ENCODE assay signal across 17 cellular contexts in genomic region chr5:157259699-157260098, GRCh38. TPM values are rescaled to one million over a fixed set of nuclear protein-coding genes. Genes with fewer than 3 reads are reported as not detected.
DNase-seq lines count a peak whose midpoint lies in the region; ATAC-seq and TF ChIP-seq lines count a peak whose summit lies in the region.
"Had no signal": no experiment of that assay in that cellular context is flagged by ENCODE, and none has a peak within 500 bp of the region (broad histone marks: within the 10 kb centered on the region; RNA-seq: fewer than 3 reads in every experiment).

No MANE protein-coding gene starts in this region.

- in situ Hi-C loops in mammary epithelial cell (cut with MboI; ENCODE audit: low sequenced_read_pairs in 2 of 2), result loop anchor here (10.0 kb wide), 2 partner anchors 55 to 215 kb away; no protein-coding TSS in a partner anchor

- no peak for ATAC-seq in CD8-positive, alpha-beta T cell
- ATAC-seq in T-cell (replicated peaks in 1 of 4), result no peak
- ATAC-seq in central memory CD8-positive, alpha-beta T cell (replicated peaks; ENCODE audit: extremely low read depth, poor library complexity, severe bottlenecking), result no peak

- no peaks in the 10 kb centered on the region for H3K9me3 Mint-ChIP-seq in activated naive CD4-positive, alpha-beta T cell treated with anti-CD3 and anti-CD28 coated beads for 36 hours
- H3K9me3 Mint-ChIP-seq in CD8-positive, alpha-beta T cell, result no peaks in the 10 kb centered on the region
- H3K9me3 Mint-ChIP-seq in T-cell, result no peaks in the 10 kb centered on the region
- H3K9me3 Mint-ChIP-seq in central memory CD8-positive, alpha-beta T cell, result no peaks in the 10 kb centered on the region

- no peaks in the 10 kb centered on the region for H3K27me3 Mint-ChIP-seq in activated naive CD4-positive, alpha-beta T cell treated with anti-CD3 and anti-CD28 coated beads for 36 hours (ENCODE audit: low read depth)
- H3K27me3 Mint-ChIP-seq in CD8-positive, alpha-beta T cell (ENCODE audit: low read depth), result no peaks in the 10 kb centered on the region
- H3K27me3 Mint-ChIP-seq in T-cell, result no peaks in the 10 kb centered on the region
- H3K27me3 Mint-ChIP-seq in central memory CD8-positive, alpha-beta T cell, result no peaks in the 10 kb centered on the region

- H2AFZ ChIP-seq in mammary epithelial cell (ENCODE audit: low read depth, low read length), result no peak overlapping the region

- H3K27ac Mint-ChIP-seq in activated naive CD4-positive, alpha-beta T cell treated with anti-CD3 and anti-CD28 coated beads for 36 hours, result no peak overlapping the region
- peak overlapping the region; percentile 38 for H3K27ac Mint-ChIP-seq in CD8-positive, alpha-beta T cell
- peak overlapping the region; percentile 62 to 72 for H3K27ac Mint-ChIP-seq in T-cell
- H3K27ac Mint-ChIP-seq in central memory CD8-positive, alpha-beta T cell (ENCODE audit: low read depth), result peak overlapping the region; percentile 56

- POLR2A ChIA-PET in CD8-positive, alpha-beta T cell (lab: Charles Lee), result interaction anchor here (0.5 to 2.0 kb wide), 2 partner anchors 12 to 34 kb away, joined by 3 to 7 read pairs; no protein-coding TSS in a partner anchor
- POLR2A ChIA-PET in T-cell (lab: Charles Lee), result interaction anchor here in 1 of 2 donors (0.9 kb wide), 1 partner anchor 38 kb away, joined by 3 read pairs; no protein-coding TSS in a partner anchor

- WGBS in mammary epithelial cell (ENCODE audit: low coverage, missing lambda C conversion rate), result 63% methylated on average over 4 of the region's 4 CpGs

- H3K4me3 Mint-ChIP-seq in activated naive CD4-positive, alpha-beta T cell treated with anti-CD3 and anti-CD28 coated beads for 36 hours, result no peak overlapping the region
- H3K4me3 Mint-ChIP-seq in CD8-positive, alpha-beta T cell, result no peak overlapping the region
- H3K4me3 Mint-ChIP-seq in T-cell, result no peak overlapping the region
- no peak overlapping the region for H3K4me3 Mint-ChIP-seq in central memory CD8-positive, alpha-beta T cell

- H3K9ac ChIP-seq in mammary epithelial cell (ENCODE audit: insufficient read depth, low read length), result no peak overlapping the region

- no TSS peak for BruUV-seq in mammary epithelial cell (replicated peaks; lab: Mats Ljungman, UMichigan)

- peaks cover 78% of the 10 kb centered on the region for H3K4me1 ChIP-seq in CD8-positive, alpha-beta T cell (ENCODE audit: insufficient read depth, low read length)
- H3K4me1 ChIP-seq in mammary epithelial cell (ENCODE audit: insufficient read depth, low read length), result no peaks in the 10 kb centered on the region

- H3K27me3 ChIP-seq in CD8-positive, alpha-beta T cell (ENCODE audit: insufficient read depth, low read length), result no peaks in the 10 kb centered on the region
- peaks cover 3% of the 10 kb centered on the region for H3K27me3 ChIP-seq in mammary epithelial cell (ENCODE audit: insufficient read depth, low read length)

- H3K4me2 ChIP-seq in mammary epithelial cell (ENCODE audit: insufficient read depth, low read depth, low read length), result no peak overlapping the region

- H3K27ac ChIP-seq in CD8-positive, alpha-beta T cell (ENCODE audit: low read depth, low read length), result no peak overlapping the region
- no peak overlapping the region for H3K27ac ChIP-seq in mammary epithelial cell (ENCODE audit: insufficient read depth, low read depth, low read length)

- H3K4me1 Mint-ChIP-seq in activated naive CD4-positive, alpha-beta T cell treated with anti-CD3 and anti-CD28 coated beads for 36 hours (ENCODE audit: low read depth), result peaks cover 79% of the 10 kb centered on the region
- H3K4me1 Mint-ChIP-seq in CD8-positive, alpha-beta T cell (ENCODE audit: low read depth), result peaks cover 82% of the 10 kb centered on the region
- H3K4me1 Mint-ChIP-seq in T-cell, result peaks cover 78 to 87% (median 82%) of the 10 kb centered on the region in 3 donors
- peaks cover 72% of the 10 kb centered on the region for H3K4me1 Mint-ChIP-seq in central memory CD8-positive, alpha-beta T cell

- H3K9me3 ChIP-seq in CD8-positive, alpha-beta T cell (ENCODE audit: low read length), result no peaks in the 10 kb centered on the region
- no peaks in the 10 kb centered on the region for H3K9me3 ChIP-seq in mammary epithelial cell (replicated peaks; ENCODE audit: insufficient read depth, low read length)
- H3K9me3 ChIP-seq: MG63 had no signal

- H3K36me3 ChIP-seq in CD8-positive, alpha-beta T cell (ENCODE audit: insufficient read depth, low read length), result peaks cover 10% of the 10 kb centered on the region
- no peaks in the 10 kb centered on the region for H3K36me3 ChIP-seq in mammary epithelial cell (ENCODE audit: insufficient read depth, low read length)
- H3K36me3 ChIP-seq: MG63 had no signal

- no peaks in the 10 kb centered on the region for H3K79me2 ChIP-seq in mammary epithelial cell (ENCODE audit: insufficient read depth, low read length)

- CTCF ChIA-PET in activated naive CD4-positive, alpha-beta T cell treated with anti-CD3 and anti-CD28 coated beads for 36 hours (lab: Charles Lee), result interaction anchor here (0.7 to 2.7 kb wide), 4 partner anchors 44 to 257 kb away, joined by 3 to 9 read pairs (median 7); no protein-coding TSS in a partner anchor
- CTCF ChIA-PET in CD8-positive, alpha-beta T cell (lab: Charles Lee), result interaction anchor here (0.6 to 2.3 kb wide), 4 partner anchors 8 to 111 kb away, joined by 3 to 14 read pairs (median 3); no protein-coding TSS in a partner anchor
- CTCF ChIA-PET in T-cell (lab: Charles Lee) (interaction anchor here in 1 of 2 donors (1.1 to 1.5 kb wide), 2 partner anchors 10 to 44 kb away, joined by 3 read pairs; no protein-coding TSS in a partner anchor), mammary epithelial cell (lab: Charles Lee; ENCODE audit: low non-redundant PET) (no interaction called here)

- no peaks in the 10 kb centered on the region for H4K20me1 ChIP-seq in mammary epithelial cell (ENCODE audit: insufficient read depth, low read length)

- intact Hi-C loops in activated naive CD4-positive, alpha-beta T cell treated with anti-CD3 and anti-CD28 coated beads for 36 hours (cut with micrococcal nuclease), result loop anchor here (10.0 kb wide), 1 partner anchor 205 kb away; the partner anchor contains the start of gene NIPAL4
- intact Hi-C loops in CD8-positive, alpha-beta T cell (cut with DNase I, micrococcal nuclease), result loop anchor here (10.0 kb wide), 1 partner anchor 475 kb away; the partner anchor contains the start of gene THG1L (in 2 of the 2)
- intact Hi-C loops in mammary epithelial cell (cut with micrococcal nuclease), result no loop called here

- H3K36me3 Mint-ChIP-seq in activated naive CD4-positive, alpha-beta T cell treated with anti-CD3 and anti-CD28 coated beads for 36 hours (ENCODE audit: low read depth), result peaks cover 20% of the 10 kb centered on the region
- H3K36me3 Mint-ChIP-seq in CD8-positive, alpha-beta T cell, result peaks cover 23% of the 10 kb centered on the region
- peaks cover 17% of the 10 kb centered on the region for H3K36me3 Mint-ChIP-seq in T-cell
- peaks cover 16% of the 10 kb centered on the region for H3K36me3 Mint-ChIP-seq in central memory CD8-positive, alpha-beta T cell (ENCODE audit: insufficient read depth)

- no peak for TF ChIP-seq CTCF in CD8-positive, alpha-beta T cell (IDR thresholded peaks at IDR 0.05)
- TF ChIP-seq CTCF in mammary epithelial cell (conservative IDR thresholded peaks at IDR 0.05 in 1 of 2, IDR thresholded peaks at IDR 0.05 in 1 of 2; ENCODE audit: extremely low read depth in 1 of 2, insufficient read depth in 1 of 2, low read depth in 1 of 2, low read length in 2 of 2), result no peak

- dilution Hi-C loops in mammary epithelial cell (cut with HindIII; ENCODE audit: low sequenced_read_pairs), result no loop called here

- peak; percentile 4 for DNase-seq in activated naive CD4-positive, alpha-beta T cell treated with anti-CD3 and anti-CD28 coated beads for 36 hours
- DNase-seq in activated naive CD4-positive, alpha-beta T cell treated with anti-CD3 and anti-CD28 coated beads, Interleukin-2, amount 50 U/mL, for 16 hours, result no peak
- DNase-seq in CD8-positive, alpha-beta T cell, result no peak
- DNase-seq in T-cell (no peak), GM19240 (ENCODE audit: insufficient read length, low spot score) (no peak), mammary epithelial cell (no peak)
- no peak for DNase-seq in central memory CD8-positive, alpha-beta T cell (ENCODE audit: low spot score in 2 of 2)
- DNase-seq: DMS79 treated with DMSO at 0.1 percent for 48 hours; HCEC 1CT; Karpas-422; MG63; NCI-H1092; NCI-H1694; NCI-H226; NCI-H526 treated with DMSO at 0.1 percent for 48 hours; NK-92 treated with Interleukin-12 subunit alpha and Interleukin-12 subunit beta, amount 100 ng/mL, for 24 hours; SHP77 had no signal

- H3K4me3 ChIP-seq in CD8-positive, alpha-beta T cell (ENCODE audit: low read depth, low read length), result no peak overlapping the region
- no peak overlapping the region for H3K4me3 ChIP-seq in mammary epithelial cell (replicated peaks in 1 of 3; ENCODE audit: insufficient read depth in 1 of 3, low read depth in 2 of 3, low read length in 3 of 3)
- H3K4me3 ChIP-seq: MG63 had no signal

RNA-seq across cellular contexts. Expression of gene CYFIP2, which starts 6.2 kb away (rescaled TPM):
- total RNA-seq in activated naive CD4-positive, alpha-beta T cell treated with anti-CD3 and anti-CD28 coated beads for 36 hours, result 100 to 1,000 TPM; 490 to 492 TPM
- total RNA-seq in CD8-positive, alpha-beta T cell, result 100 to 1,000 TPM; 270 to 304 TPM
- total RNA-seq in T-cell (100 to 1,000 TPM; 362 to 497 (median 398) TPM), mammary epithelial cell (10 to 100 TPM in 1 of 2 donors, 1 to 10 TPM in 1; 5.5 to 16.0 TPM)
- 5.8 TPM for polyA plus RNA-seq in mammary epithelial cell
- 10.1 TPM for polyA minus RNA-seq in mammary epithelial cell

Comparison
In these comparisons a context has a peak if more than half of its experiments do, and no peak if none do; other contexts are left out.
1. RNA of gene CYFIP2, which starts 6.2 kb away (total RNA-seq): 490 to 492 TPM in activated naive CD4-positive, alpha-beta T cell treated with anti-CD3 and anti-CD28 coated beads for 36 hours, 362 to 497 TPM in T-cell and 270 to 304 TPM in CD8-positive, alpha-beta T cell; 5.5 to 16.0 TPM in mammary epithelial cell; every median in the first group is over 10 times any median in the second.